Comparison of ENCODE assay signal across 2 cellular contexts in the genomic region with DNA sequence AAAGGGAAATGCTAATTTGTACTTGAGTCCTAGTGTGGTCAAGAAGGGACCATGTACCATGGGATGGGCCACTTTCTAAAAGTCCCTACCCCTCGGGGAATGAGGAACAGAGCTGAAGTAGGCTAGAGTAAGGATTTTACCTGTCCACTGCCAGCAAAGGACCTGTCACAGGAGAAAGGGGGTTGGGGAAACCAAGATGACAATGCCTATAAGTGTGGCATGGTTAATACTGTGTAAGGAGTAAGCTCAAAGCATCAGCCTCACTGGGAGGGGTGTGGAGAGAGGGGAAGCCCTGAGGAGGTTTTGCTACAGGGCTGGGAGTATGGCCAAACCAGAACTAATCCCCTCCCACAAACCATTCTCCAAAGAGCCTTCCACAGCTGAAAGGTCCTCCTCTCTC.
TF ChIP-seq lines count a peak whose summit lies in the region.

No MANE protein-coding gene starts in this region.

TF ChIP-seq in WTC11, 78 proteins besides CTCF, POLR2A, EP300 and RAD21 (continued from another document):
- TF ChIP-seq, protein P1, sequence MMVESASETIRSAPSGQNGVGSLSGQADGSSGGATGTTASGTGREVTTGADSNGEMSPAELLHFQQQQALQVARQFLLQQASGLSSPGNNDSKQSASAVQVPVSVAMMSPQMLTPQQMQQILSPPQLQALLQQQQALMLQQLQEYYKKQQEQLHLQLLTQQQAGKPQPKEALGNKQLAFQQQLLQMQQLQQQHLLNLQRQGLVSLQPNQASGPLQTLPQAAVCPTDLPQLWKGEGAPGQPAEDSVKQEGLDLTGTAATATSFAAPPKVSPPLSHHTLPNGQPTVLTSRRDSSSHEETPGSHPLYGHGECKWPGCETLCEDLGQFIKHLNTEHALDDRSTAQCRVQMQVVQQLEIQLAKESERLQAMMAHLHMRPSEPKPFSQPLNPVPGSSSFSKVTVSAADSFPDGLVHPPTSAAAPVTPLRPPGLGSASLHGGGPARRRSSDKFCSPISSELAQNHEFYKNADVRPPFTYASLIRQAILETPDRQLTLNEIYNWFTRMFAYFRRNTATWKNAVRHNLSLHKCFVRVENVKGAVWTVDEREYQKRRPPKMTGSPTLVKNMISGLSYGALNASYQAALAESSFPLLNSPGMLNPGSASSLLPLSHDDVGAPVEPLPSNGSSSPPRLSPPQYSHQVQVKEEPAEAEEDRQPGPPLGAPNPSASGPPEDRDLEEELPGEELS (CRISPR knock-in tag; IDR thresholded peaks at IDR 0.05): no peak
- TF ChIP-seq KAT7 (CRISPR knock-in tag; IDR thresholded peaks at IDR 0.05; ENCODE audit: borderline replicate concordance): no peak
- TF ChIP-seq, protein P2, sequence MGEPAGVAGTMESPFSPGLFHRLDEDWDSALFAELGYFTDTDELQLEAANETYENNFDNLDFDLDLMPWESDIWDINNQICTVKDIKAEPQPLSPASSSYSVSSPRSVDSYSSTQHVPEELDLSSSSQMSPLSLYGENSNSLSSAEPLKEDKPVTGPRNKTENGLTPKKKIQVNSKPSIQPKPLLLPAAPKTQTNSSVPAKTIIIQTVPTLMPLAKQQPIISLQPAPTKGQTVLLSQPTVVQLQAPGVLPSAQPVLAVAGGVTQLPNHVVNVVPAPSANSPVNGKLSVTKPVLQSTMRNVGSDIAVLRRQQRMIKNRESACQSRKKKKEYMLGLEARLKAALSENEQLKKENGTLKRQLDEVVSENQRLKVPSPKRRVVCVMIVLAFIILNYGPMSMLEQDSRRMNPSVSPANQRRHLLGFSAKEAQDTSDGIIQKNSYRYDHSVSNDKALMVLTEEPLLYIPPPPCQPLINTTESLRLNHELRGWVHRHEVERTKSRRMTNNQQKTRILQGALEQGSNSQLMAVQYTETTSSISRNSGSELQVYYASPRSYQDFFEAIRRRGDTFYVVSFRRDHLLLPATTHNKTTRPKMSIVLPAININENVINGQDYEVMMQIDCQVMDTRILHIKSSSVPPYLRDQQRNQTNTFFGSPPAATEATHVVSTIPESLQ (CRISPR knock-in tag; IDR thresholded peaks at IDR 0.05): no peak
- TF ChIP-seq SMAD3 (CRISPR knock-in tag; IDR thresholded peaks at IDR 0.05; ENCODE audit: borderline replicate concordance): no peak
- TF ChIP-seq, protein P3, sequence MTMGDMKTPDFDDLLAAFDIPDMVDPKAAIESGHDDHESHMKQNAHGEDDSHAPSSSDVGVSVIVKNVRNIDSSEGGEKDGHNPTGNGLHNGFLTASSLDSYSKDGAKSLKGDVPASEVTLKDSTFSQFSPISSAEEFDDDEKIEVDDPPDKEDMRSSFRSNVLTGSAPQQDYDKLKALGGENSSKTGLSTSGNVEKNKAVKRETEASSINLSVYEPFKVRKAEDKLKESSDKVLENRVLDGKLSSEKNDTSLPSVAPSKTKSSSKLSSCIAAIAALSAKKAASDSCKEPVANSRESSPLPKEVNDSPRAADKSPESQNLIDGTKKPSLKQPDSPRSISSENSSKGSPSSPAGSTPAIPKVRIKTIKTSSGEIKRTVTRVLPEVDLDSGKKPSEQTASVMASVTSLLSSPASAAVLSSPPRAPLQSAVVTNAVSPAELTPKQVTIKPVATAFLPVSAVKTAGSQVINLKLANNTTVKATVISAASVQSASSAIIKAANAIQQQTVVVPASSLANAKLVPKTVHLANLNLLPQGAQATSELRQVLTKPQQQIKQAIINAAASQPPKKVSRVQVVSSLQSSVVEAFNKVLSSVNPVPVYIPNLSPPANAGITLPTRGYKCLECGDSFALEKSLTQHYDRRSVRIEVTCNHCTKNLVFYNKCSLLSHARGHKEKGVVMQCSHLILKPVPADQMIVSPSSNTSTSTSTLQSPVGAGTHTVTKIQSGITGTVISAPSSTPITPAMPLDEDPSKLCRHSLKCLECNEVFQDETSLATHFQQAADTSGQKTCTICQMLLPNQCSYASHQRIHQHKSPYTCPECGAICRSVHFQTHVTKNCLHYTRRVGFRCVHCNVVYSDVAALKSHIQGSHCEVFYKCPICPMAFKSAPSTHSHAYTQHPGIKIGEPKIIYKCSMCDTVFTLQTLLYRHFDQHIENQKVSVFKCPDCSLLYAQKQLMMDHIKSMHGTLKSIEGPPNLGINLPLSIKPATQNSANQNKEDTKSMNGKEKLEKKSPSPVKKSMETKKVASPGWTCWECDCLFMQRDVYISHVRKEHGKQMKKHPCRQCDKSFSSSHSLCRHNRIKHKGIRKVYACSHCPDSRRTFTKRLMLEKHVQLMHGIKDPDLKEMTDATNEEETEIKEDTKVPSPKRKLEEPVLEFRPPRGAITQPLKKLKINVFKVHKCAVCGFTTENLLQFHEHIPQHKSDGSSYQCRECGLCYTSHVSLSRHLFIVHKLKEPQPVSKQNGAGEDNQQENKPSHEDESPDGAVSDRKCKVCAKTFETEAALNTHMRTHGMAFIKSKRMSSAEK (CRISPR knock-in tag; IDR thresholded peaks at IDR 0.05; ENCODE audit: borderline replicate concordance): no peak
- TF ChIP-seq GTF2I (CRISPR knock-in tag; conservative IDR thresholded peaks at IDR 0.05): no peak
- no peak for TF ChIP-seq SP1 (CRISPR knock-in tag; conservative IDR thresholded peaks at IDR 0.05)
- TF ChIP-seq NR2C2 (CRISPR knock-in tag; IDR thresholded peaks at IDR 0.05): no peak
- no peak for TF ChIP-seq TEAD1 (CRISPR knock-in tag; IDR thresholded peaks at IDR 0.05)
- TF ChIP-seq, protein P4, sequence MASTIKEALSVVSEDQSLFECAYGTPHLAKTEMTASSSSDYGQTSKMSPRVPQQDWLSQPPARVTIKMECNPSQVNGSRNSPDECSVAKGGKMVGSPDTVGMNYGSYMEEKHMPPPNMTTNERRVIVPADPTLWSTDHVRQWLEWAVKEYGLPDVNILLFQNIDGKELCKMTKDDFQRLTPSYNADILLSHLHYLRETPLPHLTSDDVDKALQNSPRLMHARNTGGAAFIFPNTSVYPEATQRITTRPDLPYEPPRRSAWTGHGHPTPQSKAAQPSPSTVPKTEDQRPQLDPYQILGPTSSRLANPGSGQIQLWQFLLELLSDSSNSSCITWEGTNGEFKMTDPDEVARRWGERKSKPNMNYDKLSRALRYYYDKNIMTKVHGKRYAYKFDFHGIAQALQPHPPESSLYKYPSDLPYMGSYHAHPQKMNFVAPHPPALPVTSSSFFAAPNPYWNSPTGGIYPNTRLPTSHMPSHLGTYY (CRISPR knock-in tag; IDR thresholded peaks at IDR 0.05): no peak
- TF ChIP-seq FOXK1 (CRISPR knock-in tag; IDR thresholded peaks at IDR 0.05): no peak
- no peak for TF ChIP-seq GABPB1 (CRISPR knock-in tag; IDR thresholded peaks at IDR 0.05)
- no peak for TF ChIP-seq NR1H2 (CRISPR knock-in tag; IDR thresholded peaks at IDR 0.05)
TF ChIP-seq in WTC11: peak in this region for 0.

TF ChIP-seq in GM23338, 12 proteins besides CTCF, POLR2A, EP300 and RAD21 (continued from another document):
- TF ChIP-seq, protein P5, sequence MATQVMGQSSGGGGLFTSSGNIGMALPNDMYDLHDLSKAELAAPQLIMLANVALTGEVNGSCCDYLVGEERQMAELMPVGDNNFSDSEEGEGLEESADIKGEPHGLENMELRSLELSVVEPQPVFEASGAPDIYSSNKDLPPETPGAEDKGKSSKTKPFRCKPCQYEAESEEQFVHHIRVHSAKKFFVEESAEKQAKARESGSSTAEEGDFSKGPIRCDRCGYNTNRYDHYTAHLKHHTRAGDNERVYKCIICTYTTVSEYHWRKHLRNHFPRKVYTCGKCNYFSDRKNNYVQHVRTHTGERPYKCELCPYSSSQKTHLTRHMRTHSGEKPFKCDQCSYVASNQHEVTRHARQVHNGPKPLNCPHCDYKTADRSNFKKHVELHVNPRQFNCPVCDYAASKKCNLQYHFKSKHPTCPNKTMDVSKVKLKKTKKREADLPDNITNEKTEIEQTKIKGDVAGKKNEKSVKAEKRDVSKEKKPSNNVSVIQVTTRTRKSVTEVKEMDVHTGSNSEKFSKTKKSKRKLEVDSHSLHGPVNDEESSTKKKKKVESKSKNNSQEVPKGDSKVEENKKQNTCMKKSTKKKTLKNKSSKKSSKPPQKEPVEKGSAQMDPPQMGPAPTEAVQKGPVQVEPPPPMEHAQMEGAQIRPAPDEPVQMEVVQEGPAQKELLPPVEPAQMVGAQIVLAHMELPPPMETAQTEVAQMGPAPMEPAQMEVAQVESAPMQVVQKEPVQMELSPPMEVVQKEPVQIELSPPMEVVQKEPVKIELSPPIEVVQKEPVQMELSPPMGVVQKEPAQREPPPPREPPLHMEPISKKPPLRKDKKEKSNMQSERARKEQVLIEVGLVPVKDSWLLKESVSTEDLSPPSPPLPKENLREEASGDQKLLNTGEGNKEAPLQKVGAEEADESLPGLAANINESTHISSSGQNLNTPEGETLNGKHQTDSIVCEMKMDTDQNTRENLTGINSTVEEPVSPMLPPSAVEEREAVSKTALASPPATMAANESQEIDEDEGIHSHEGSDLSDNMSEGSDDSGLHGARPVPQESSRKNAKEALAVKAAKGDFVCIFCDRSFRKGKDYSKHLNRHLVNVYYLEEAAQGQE (IDR thresholded peaks at IDR 0.05; ENCODE audit: unreplicated experiment): no peak
- TF ChIP-seq POLR2AphosphoS5 (IDR thresholded peaks at IDR 0.05; ENCODE audit: low read depth) (no peak), STAT1 (IDR thresholded peaks at IDR 0.05; ENCODE audit: unreplicated experiment) (no peak)
- TF ChIP-seq, protein P6, sequence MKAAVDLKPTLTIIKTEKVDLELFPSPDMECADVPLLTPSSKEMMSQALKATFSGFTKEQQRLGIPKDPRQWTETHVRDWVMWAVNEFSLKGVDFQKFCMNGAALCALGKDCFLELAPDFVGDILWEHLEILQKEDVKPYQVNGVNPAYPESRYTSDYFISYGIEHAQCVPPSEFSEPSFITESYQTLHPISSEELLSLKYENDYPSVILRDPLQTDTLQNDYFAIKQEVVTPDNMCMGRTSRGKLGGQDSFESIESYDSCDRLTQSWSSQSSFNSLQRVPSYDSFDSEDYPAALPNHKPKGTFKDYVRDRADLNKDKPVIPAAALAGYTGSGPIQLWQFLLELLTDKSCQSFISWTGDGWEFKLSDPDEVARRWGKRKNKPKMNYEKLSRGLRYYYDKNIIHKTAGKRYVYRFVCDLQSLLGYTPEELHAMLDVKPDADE (IDR thresholded peaks at IDR 0.05): no peak
